ENCODE assay signal across 20 cellular contexts in the genomic region with DNA sequence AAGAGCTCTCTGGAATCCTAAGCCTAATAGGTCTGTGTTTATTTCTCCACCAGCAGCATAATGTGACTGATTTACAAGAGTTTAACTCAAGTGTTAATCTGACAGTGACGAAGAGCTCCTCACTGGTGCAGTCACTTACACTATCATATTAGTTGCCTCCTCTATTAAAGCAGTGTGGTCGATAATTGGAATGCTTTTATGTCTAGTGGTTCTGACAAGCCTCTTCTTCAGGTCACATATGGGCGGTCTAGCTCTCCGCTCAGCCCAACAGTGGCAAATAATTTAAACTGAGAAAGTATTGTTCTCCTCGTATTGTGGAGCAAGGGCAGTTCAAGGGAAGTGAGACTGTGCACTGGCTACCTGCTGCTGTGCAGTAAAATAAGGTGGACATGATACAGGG.
DNase-seq lines count a peak whose midpoint lies in the region; ATAC-seq, FAIRE-seq and TF ChIP-seq lines count a peak whose summit lies in the region.
"Had no signal": no experiment of that assay in that cellular context is flagged by ENCODE, and none has a peak within 500 bp of the region (broad histone marks: within the 10 kb centered on the region; RNA-seq: fewer than 3 reads in every experiment).

No MANE protein-coding gene starts in this region.

- H3K79me2 ChIP-seq in neural progenitor cell (ENCODE audit: low read depth) = no peaks in the 10 kb centered on the region

- no peak overlapping the region for H2AFZ ChIP-seq in neural progenitor cell (replicated peaks)

- peak overlapping the region; percentile 65 for H3K27ac Mint-ChIP-seq in neural progenitor cell
- H3K27ac Mint-ChIP-seq: CD4-positive, alpha-beta T cell had no signal

- TF ChIP-seq CTCF in D721Med (IDR thresholded peaks at IDR 0.05; ENCODE audit: insufficient read depth, missing control alignments) (no peak), neural progenitor cell (IDR thresholded peaks at IDR 0.05) (no peak)

- H3K36me3 Mint-ChIP-seq in neural progenitor cell = no peaks in the 10 kb centered on the region

- H3K4me3 ChIP-seq in neural progenitor cell = peak overlapping the region; percentile 11
- H3K4me3 ChIP-seq: lung, pancreas had no signal

- no peak for ATAC-seq in HG03175 (IDR thresholded peaks at IDR 0.05; ENCODE audit: unreplicated experiment)
- ATAC-seq: pancreas had no signal

- no peak overlapping the region for H3K27ac ChIP-seq in neural progenitor cell
- H3K27ac ChIP-seq: pancreas, RWPE1 had no signal

- peaks cover 53% of the 10 kb centered on the region for H3K4me1 ChIP-seq in neural progenitor cell
- H3K4me1 ChIP-seq: breast epithelium, pancreas had no signal

- peaks cover 77% of the 10 kb centered on the region for H3K4me1 Mint-ChIP-seq in neural progenitor cell

- H3F3A ChIP-seq in neural progenitor cell (ENCODE audit: low read depth) = no peaks in the 10 kb centered on the region

- H3K9me3 Mint-ChIP-seq in neural progenitor cell = peaks cover 2% of the 10 kb centered on the region
- H3K9me3 Mint-ChIP-seq: CD4-positive, alpha-beta T cell; H9 had no signal

- H3K27me3 Mint-ChIP-seq in neural progenitor cell (ENCODE audit: insufficient read depth, low read depth) = peaks cover 2% of the 10 kb centered on the region
- H3K27me3 Mint-ChIP-seq: CD4-positive, alpha-beta T cell had no signal

- no peaks in the 10 kb centered on the region for H3K36me3 ChIP-seq in neural progenitor cell
- H3K36me3 ChIP-seq: breast epithelium, pancreas had no signal

- H3K9ac ChIP-seq in neural progenitor cell = no peak overlapping the region

- no peaks in the 10 kb centered on the region for H3K9me3 ChIP-seq in neural progenitor cell (ENCODE audit: low read depth)
- H3K9me3 ChIP-seq: breast epithelium, pancreas had no signal

- no peaks in the 10 kb centered on the region for H3K27me3 ChIP-seq in neural progenitor cell
- H3K27me3 ChIP-seq: pancreas had no signal

- no peaks in the 10 kb centered on the region for H4K20me1 ChIP-seq in neural progenitor cell (ENCODE audit: low read depth)

- FAIRE-seq in D721Med (lab: Jason Lieb, UNC) = no peak
- FAIRE-seq: pancreas, urothelium cell line had no signal

- H3K4me2 ChIP-seq in neural progenitor cell = peak overlapping the region; percentile 69

- peak; percentile 20 for DNase-seq in D721Med (ENCODE audit: insufficient read length, low spot score)
- DNase-seq in NCI-H1105 treated with DMSO at 0.1 percent for 48 hours (lab: John Stamatoyannopoulos, UW) = peak; percentile 71
- DNase-seq in astrocyte of the hippocampus (ENCODE audit: low read depth, low spot score) = peak; percentile 51
- DNase-seq in neural progenitor cell (ENCODE audit: low spot score) = peak; percentile 15
- DNase-seq in NCI-H1436 (lab: John Stamatoyannopoulos, UW) = no peak
- DNase-seq in cortex of kidney (lab: John Stamatoyannopoulos, UW) = no peak
- DNase-seq: activated gamma-delta T cell treated with Interleukin-2 at 50 U/mL for 16 hours; activated T-cell treated with anti-CD3 and anti-CD28 coated beads, Interleukin-2, amount 50 U/mL, for 1 hour; CD4-positive, alpha-beta T cell; GDM1; H9; kidney glomerular epithelial cell; MM.1S; NCI-H446; pancreas had no signal

- H3K4me3 Mint-ChIP-seq in neural progenitor cell = peak overlapping the region; percentile 71
- H3K4me3 Mint-ChIP-seq: CD4-positive, alpha-beta T cell; H9 had no signal

Comparison
In these comparisons a context has a peak if more than half of its experiments do, and no peak if none do; other contexts are left out.
1. DNase-seq: peak in D721Med (single experiment), NCI-H1105 treated with DMSO at 0.1 percent for 48 hours (single experiment), astrocyte of the hippocampus (single experiment) and neural progenitor cell (single experiment); none in NCI-H1436 (single experiment) and cortex of kidney (single experiment).